ENCODE assay signal across 20 cellular contexts in genomic region chr15:62450061-62450460, GRCh38.
"Had no signal": no experiment of that assay in that cellular context is flagged by ENCODE, and none has a peak within 500 bp of the region (broad histone marks: within the 10 kb centered on the region; RNA-seq: fewer than 3 reads in every experiment).

No MANE protein-coding gene starts in this region.

- H3K36me3 Mint-ChIP-seq: naive thymus-derived CD8-positive, alpha-beta T cell; stimulated activated naive B cell treated with anti-CD40 and anti-IgM and Interleukin-4, amounts not matched to agents 10 μg/mL and 1 μg/mL and 100 μg/mL, for 72 hours had no signal

- H3K4me1 Mint-ChIP-seq: stimulated activated naive B cell treated with anti-CD40 and anti-IgM and Interleukin-4, amounts not matched to agents 10 μg/mL and 1 μg/mL and 100 μg/mL, for 72 hours; stimulated activated naive CD8-positive, alpha-beta T cell treated with anti-CD3 and anti-CD28 coated beads, Interleukin-15, amount 100 ng/mL, for 72 hours had no signal

- H3K9me3 Mint-ChIP-seq: dendritic cell treated with granulocyte-macrophage colony-stimulating factor and Interleukin-4, amounts not matched to agents 40 ng/mL and 50 ng/mL, for 4 days; naive thymus-derived CD8-positive, alpha-beta T cell; stimulated activated naive B cell treated with anti-CD40 and anti-IgM and Interleukin-4, amounts not matched to agents 10 μg/mL and 1 μg/mL and 100 μg/mL, for 72 hours; stimulated activated naive CD8-positive, alpha-beta T cell treated with anti-CD3 and anti-CD28 coated beads, Interleukin-15, amount 100 ng/mL, for 72 hours had no signal

- H3K4me3 ChIP-seq: hepatocyte, mucosa of descending colon, prostate gland, right lobe of liver, spleen, testis, transverse colon had no signal

- H3K27ac ChIP-seq: foreskin keratinocyte, hepatocyte, parathyroid adenoma, prostate gland, right lobe of liver, spleen, testis, transverse colon had no signal

- ATAC-seq: foreskin keratinocyte; mucosa of descending colon; naive thymus-derived CD8-positive, alpha-beta T cell; right lobe of liver; stimulated activated naive B cell treated with anti-CD40 and anti-IgM and Interleukin-4, amounts not matched to agents 10 μg/mL and 1 μg/mL and 100 μg/mL, for 72 hours; stimulated activated naive CD8-positive, alpha-beta T cell treated with anti-CD3 and anti-CD28 coated beads, Interleukin-15, amount 100 ng/mL, for 72 hours had no signal

- H3K27me3 Mint-ChIP-seq: dendritic cell treated with granulocyte-macrophage colony-stimulating factor and Interleukin-4, amounts not matched to agents 40 ng/mL and 50 ng/mL, for 4 days had no signal

- H3K4me3 Mint-ChIP-seq: dendritic cell treated with granulocyte-macrophage colony-stimulating factor and Interleukin-4, amounts not matched to agents 40 ng/mL and 50 ng/mL, for 4 days; naive thymus-derived CD8-positive, alpha-beta T cell; stimulated activated naive B cell treated with anti-CD40 and anti-IgM and Interleukin-4, amounts not matched to agents 10 μg/mL and 1 μg/mL and 100 μg/mL, for 72 hours; stimulated activated naive CD8-positive, alpha-beta T cell treated with anti-CD3 and anti-CD28 coated beads, Interleukin-15, amount 100 ng/mL, for 72 hours had no signal

- DNase-seq: cerebellar nuclear complex; erythroblast; foreskin keratinocyte; head of caudate nucleus; kidney; mucosa of descending colon; naive thymus-derived CD8-positive, alpha-beta T cell; retina; right lobe of liver; spleen; stimulated activated CD4-positive, alpha-beta T cell treated with anti-CD3 and anti-CD28 coated beads, Interleukin-2, amount 100 ng/mL, for 24 hours; stimulated activated CD4-positive, alpha-beta T cell treated with anti-CD3 and anti-CD28 coated beads, Interleukin-4, amount 100 ng/mL, for 4 hours; stimulated activated naive B cell treated with anti-CD40 and anti-IgM and Interleukin-4, amounts not matched to agents 10 μg/mL and 1 μg/mL and 100 μg/mL, for 72 hours; stimulated activated naive CD8-positive, alpha-beta T cell treated with anti-CD3 and anti-CD28 coated beads, Interleukin-15, amount 100 ng/mL, for 72 hours; testis; transverse colon had no signal

- H3K36me3 ChIP-seq: prostate gland, right lobe of liver, spleen, transverse colon had no signal

- H3K27me3 ChIP-seq: foreskin keratinocyte, hepatocyte, right lobe of liver, spleen, testis, transverse colon had no signal

- H3K9ac ChIP-seq: parathyroid adenoma had no signal

- H3K27ac Mint-ChIP-seq: dendritic cell treated with granulocyte-macrophage colony-stimulating factor and Interleukin-4, amounts not matched to agents 40 ng/mL and 50 ng/mL, for 4 days; stimulated activated naive B cell treated with anti-CD40 and anti-IgM and Interleukin-4, amounts not matched to agents 10 μg/mL and 1 μg/mL and 100 μg/mL, for 72 hours had no signal

- H3K4me1 ChIP-seq: parathyroid adenoma, prostate gland, right lobe of liver, spleen had no signal

- H3K79me2 ChIP-seq: parathyroid adenoma had no signal

- H3K4me2 ChIP-seq: hepatocyte had no signal
